In the genomic region with DNA sequence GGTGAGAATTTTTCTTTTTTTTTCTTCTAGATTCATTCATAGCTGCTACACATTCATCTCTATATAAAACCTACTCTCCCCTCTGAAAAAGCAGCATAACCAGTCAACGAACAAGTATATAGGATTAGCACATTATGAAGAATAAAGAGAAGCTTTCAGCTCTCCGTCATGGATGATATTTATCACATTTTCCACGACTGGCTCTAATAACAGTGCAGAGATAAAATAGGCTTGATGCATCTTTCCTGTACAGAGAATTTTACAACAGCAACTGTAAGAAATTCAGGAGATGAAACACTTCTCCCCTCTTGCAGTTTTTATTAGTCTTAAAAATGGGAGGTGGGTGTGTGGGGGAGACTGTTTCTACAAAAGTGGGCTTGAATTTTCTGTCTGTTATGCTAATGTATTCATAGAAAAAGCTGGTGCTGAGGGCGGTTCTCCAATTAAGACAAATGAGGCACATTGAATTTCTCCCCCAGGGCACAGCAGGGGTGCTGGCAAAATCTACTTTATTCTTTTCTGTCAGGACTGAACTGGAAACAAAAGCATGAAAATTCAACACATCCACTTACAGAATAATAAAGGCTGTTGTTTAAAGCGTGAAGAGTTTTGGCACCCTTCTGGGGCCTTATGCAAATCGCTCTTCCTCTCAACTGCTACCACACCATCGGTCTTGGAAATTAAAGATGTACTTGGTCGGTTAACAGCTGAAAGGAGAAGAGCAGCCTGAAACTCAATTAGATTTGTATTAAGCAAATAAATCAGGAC, we compare ENCODE assay signal across 8 cellular contexts.
DNase-seq lines count a peak whose midpoint lies in the region; ATAC-seq lines count a peak whose summit lies in the region.

No MANE protein-coding gene starts in this region.

- peak; percentile 67 for DNase-seq in G401 (ENCODE audit: low spot score)
- peak; percentile 69 for DNase-seq in germinal center (ENCODE audit: low spot score)
- DNase-seq in stimulated activated naive CD4-positive, alpha-beta T cell treated with Interleukin-2 at 50 U/mL for 16 hours (lab: John Stamatoyannopoulos, UW), result no peak
- no peak for DNase-seq in HK-2 (ENCODE audit: unreplicated experiment)
- no peak for DNase-seq in activated T-helper 2 cell treated with anti-CD3 and anti-CD28 coated beads, Interferon-gamma antibody, Interleukin-2, Interleukin-4, amounts not matched to agents 10 μg/mL and 5 μg/mL and 100 μg/mL, durations not matched to agents 14 hours and 24 hours and 36 hours (ENCODE audit: low spot score)
- no peak for DNase-seq in DMS53 (lab: John Stamatoyannopoulos, UW)

- no peak overlapping the region for H3K4me3 Mint-ChIP-seq in activated T-helper 2 cell treated with anti-CD3 and anti-CD28 coated beads, Interferon-gamma antibody, Interleukin-2, Interleukin-4, amounts not matched to agents 10 μg/mL and 5 μg/mL and 100 μg/mL, durations not matched to agents 14 hours and 24 hours and 36 hours (ENCODE audit: low read depth)

- no peaks in the 10 kb centered on the region for H3K4me1 Mint-ChIP-seq in activated T-helper 2 cell treated with anti-CD3 and anti-CD28 coated beads, Interferon-gamma antibody, Interleukin-2, Interleukin-4, amounts not matched to agents 10 μg/mL and 5 μg/mL and 100 μg/mL, durations not matched to agents 14 hours and 24 hours and 36 hours (ENCODE audit: low read depth)

- peak overlapping the region; percentile 4 for H3K4me3 ChIP-seq in HUES6 (ENCODE audit: low read depth, low read length)

- H3K27ac ChIP-seq in HUES6 (ENCODE audit: low read depth, low read length), result peak overlapping the region; percentile 94

- H3K27ac Mint-ChIP-seq in activated T-helper 2 cell treated with anti-CD3 and anti-CD28 coated beads, Interferon-gamma antibody, Interleukin-2, Interleukin-4, amounts not matched to agents 10 μg/mL and 5 μg/mL and 100 μg/mL, durations not matched to agents 14 hours and 24 hours and 36 hours, result no peak overlapping the region

- in situ Hi-C loops in G401 (cut with HindIII; ENCODE audit: low sequenced_read_pairs), result no loop called here

- H3K36me3 Mint-ChIP-seq in activated T-helper 2 cell treated with anti-CD3 and anti-CD28 coated beads, Interferon-gamma antibody, Interleukin-2, Interleukin-4, amounts not matched to agents 10 μg/mL and 5 μg/mL and 100 μg/mL, durations not matched to agents 14 hours and 24 hours and 36 hours (ENCODE audit: low read depth), result no peaks in the 10 kb centered on the region

- H3K27me3 Mint-ChIP-seq in activated T-helper 2 cell treated with anti-CD3 and anti-CD28 coated beads, Interferon-gamma antibody, Interleukin-2, Interleukin-4, amounts not matched to agents 10 μg/mL and 5 μg/mL and 100 μg/mL, durations not matched to agents 14 hours and 24 hours and 36 hours (ENCODE audit: low read depth), result no peaks in the 10 kb centered on the region

- H3K9ac ChIP-seq in HUES6 (ENCODE audit: low read length), result peak overlapping the region; percentile 73

- H3K9me3 ChIP-seq in HUES6 (ENCODE audit: control insufficient read depth, insufficient read depth, low read depth, low read length), result peaks cover 21% of the 10 kb centered on the region

- intact Hi-C loops in activated T-helper 2 cell treated with anti-CD3 and anti-CD28 coated beads, Interferon-gamma antibody, Interleukin-2, Interleukin-4, amounts not matched to agents 10 μg/mL and 5 μg/mL and 100 μg/mL, durations not matched to agents 14 hours and 24 hours and 36 hours (cut with micrococcal nuclease), result no loop called here

- ATAC-seq in GM21529 (IDR thresholded peaks at IDR 0.05; ENCODE audit: unreplicated experiment), result peak; percentile 97

- H3K36me3 ChIP-seq in HUES6 (ENCODE audit: control insufficient read depth, insufficient read depth, low read length), result no peaks in the 10 kb centered on the region; the same call in 1 of the 2 replicates

- peaks cover 36% of the 10 kb centered on the region for H3K4me1 ChIP-seq in HUES6 (ENCODE audit: control insufficient read depth, insufficient read depth, low read length)

- H3K9me3 Mint-ChIP-seq in activated T-helper 2 cell treated with anti-CD3 and anti-CD28 coated beads, Interferon-gamma antibody, Interleukin-2, Interleukin-4, amounts not matched to agents 10 μg/mL and 5 μg/mL and 100 μg/mL, durations not matched to agents 14 hours and 24 hours and 36 hours, result peaks cover 11% of the 10 kb centered on the region

- H3K27me3 ChIP-seq in HUES6 (ENCODE audit: control insufficient read depth, insufficient read depth, low read length), result no peaks in the 10 kb centered on the region

Comparison
In these comparisons a context has a peak if more than half of its experiments do, and no peak if none do; other contexts are left out.
1. DNase-seq: peak in G401 (single experiment) and germinal center (single experiment); none in stimulated activated naive CD4-positive, alpha-beta T cell treated with Interleukin-2 at 50 U/mL for 16 hours (single experiment), HK-2 (single experiment), activated T-helper 2 cell treated with anti-CD3 and anti-CD28 coated beads, Interferon-gamma antibody, Interleukin-2, Interleukin-4, amounts not matched to agents 10 μg/mL and 5 μg/mL and 100 μg/mL, durations not matched to agents 14 hours and 24 hours and 36 hours (single experiment) and DMS53 (single experiment).